10 cellular contexts compared by ENCODE assay signal in genomic region chr6:24918641-24919403, GRCh38. TPM values are rescaled to one million over a fixed set of nuclear protein-coding genes. Genes with fewer than 3 reads are reported as not detected.
DNase-seq lines count a peak whose midpoint lies in the region; ATAC-seq and TF ChIP-seq lines count a peak whose summit lies in the region.
"Had no signal": no experiment of that assay in that cellular context is flagged by ENCODE, and none has a peak within 500 bp of the region (broad histone marks: within the 10 kb centered on the region; RNA-seq: fewer than 3 reads in every experiment).

No MANE protein-coding gene starts in this region.

- no peaks in the 10 kb centered on the region for H3K9me2 ChIP-seq in SK-N-SH

- H3K4me2 ChIP-seq in SK-N-SH: no peak overlapping the region

- 88% methylated on average over 5 of the region's 5 CpGs for WGBS in SK-N-SH (ENCODE audit: low lambda C conversion rate)

- no peaks in the 10 kb centered on the region for H3K27me3 ChIP-seq in SK-N-SH (ENCODE audit: insufficient read depth)

- H3K79me2 ChIP-seq in SK-N-SH (ENCODE audit: insufficient read depth): no peaks in the 10 kb centered on the region

- peaks cover 88% of the 10 kb centered on the region for H3K4me1 Mint-ChIP-seq in activated naive CD8-positive, alpha-beta T cell treated with anti-CD3 and anti-CD28 coated beads for 36 hours

- CTCF ChIA-PET in SK-N-SH (lab: Yijun Ruan, JAX): interaction anchor here (0.6 to 1.6 kb wide), 4 partner anchors 9 to 519 kb away, joined by 3 to 4 read pairs (median 4); no protein-coding TSS in a partner anchor

- H3K4me1 ChIP-seq in SK-N-SH (ENCODE audit: control insufficient read depth in 1 of 2, insufficient read depth in 2 of 2, low read depth in 1 of 2, low read length in 1 of 2): peaks cover 7 to 8% of the 10 kb centered on the region in 2 experiments; a peak in 2 of 4 replicates
- H3K4me1 ChIP-seq: HAP-1 had no signal

- H3K36me3 Mint-ChIP-seq in activated naive CD8-positive, alpha-beta T cell treated with anti-CD3 and anti-CD28 coated beads for 36 hours: peaks cover 33% of the 10 kb centered on the region

- H4K20me1 ChIP-seq in SK-N-SH (ENCODE audit: insufficient read depth): no peaks in the 10 kb centered on the region

- POLR2A ChIA-PET in SK-N-SH (lab: Yijun Ruan, JAX): interaction anchor here (0.5 kb wide), 1 partner anchor 37 kb away, joined by 3 read pairs; no protein-coding TSS in a partner anchor

- no peak overlapping the region for H3K27ac ChIP-seq in SK-N-SH (ENCODE audit: low read depth in 2 of 2, low read length in 1 of 2)

- no peak for TF ChIP-seq CTCF in SK-N-SH (IDR thresholded peaks at IDR 0.05)

- H3K27ac Mint-ChIP-seq in activated naive CD8-positive, alpha-beta T cell treated with anti-CD3 and anti-CD28 coated beads for 36 hours: peak overlapping the region; percentile 95

- no peak overlapping the region for H3K9ac ChIP-seq in SK-N-SH

- H3F3A ChIP-seq in SK-N-SH (replicated peaks; ENCODE audit: insufficient read depth): no peaks in the 10 kb centered on the region

- ATAC-seq in SK-N-SH treated with all-trans-retinoic acid at 6 μM for 48 hours (no peak; the same call in 2 of the 3 replicates), GM21737 (IDR thresholded peaks at IDR 0.05; ENCODE audit: unreplicated experiment) (no peak), HG02852 (IDR thresholded peaks at IDR 0.05; ENCODE audit: unreplicated experiment) (no peak), HG02588 (IDR thresholded peaks at IDR 0.05; ENCODE audit: unreplicated experiment) (no peak)

- no peak for TF ChIP-seq EP300 in SK-N-SH (IDR thresholded peaks at IDR 0.05; ENCODE audit: borderline replicate concordance in 1 of 2, low read depth in 1 of 2, low read length in 1 of 2)

- DNase-seq in SK-N-SH (peak; percentile 17), NCI-H1417 (lab: John Stamatoyannopoulos, UW) (peak; percentile 63 to 91 (median 71)), putamen (ENCODE audit: low spot score) (peak; percentile 48)
- no peak for DNase-seq in activated naive CD8-positive, alpha-beta T cell treated with anti-CD3 and anti-CD28 coated beads for 36 hours
- DNase-seq: dermis blood vessel endothelial cell had no signal

- H3K9me3 ChIP-seq in SK-N-SH: no peaks in the 10 kb centered on the region
- H3K9me3 ChIP-seq: HAP-1 had no signal

- H3K9me3 Mint-ChIP-seq in activated naive CD8-positive, alpha-beta T cell treated with anti-CD3 and anti-CD28 coated beads for 36 hours: no peaks in the 10 kb centered on the region

- no peak for TF ChIP-seq RAD21 in SK-N-SH (IDR thresholded peaks at IDR 0.05; ENCODE audit: low read length)

- no peak overlapping the region for H2AFZ ChIP-seq in SK-N-SH (ENCODE audit: low read depth)

- no peaks in the 10 kb centered on the region for H3K27me3 Mint-ChIP-seq in activated naive CD8-positive, alpha-beta T cell treated with anti-CD3 and anti-CD28 coated beads for 36 hours

- peak overlapping the region; percentile 59 for H3K4me3 Mint-ChIP-seq in activated naive CD8-positive, alpha-beta T cell treated with anti-CD3 and anti-CD28 coated beads for 36 hours

- no peaks in the 10 kb centered on the region for H3K36me3 ChIP-seq in SK-N-SH (replicated peaks in 1 of 2; ENCODE audit: control insufficient read depth in 1 of 2, insufficient read depth in 2 of 2, low read length in 1 of 2)
- H3K36me3 ChIP-seq: HAP-1 had no signal

- H3K4me3 ChIP-seq in SK-N-SH (ENCODE audit: low read depth in 2 of 2, low read length in 1 of 2): no peak overlapping the region
- H3K4me3 ChIP-seq: HAP-1 had no signal

TF ChIP-seq in SK-N-SH, 30 proteins besides CTCF, POLR2A, EP300 and RAD21:
- TF ChIP-seq GABPA (IDR thresholded peaks at IDR 0.05; ENCODE audit: low read depth) (no peak), CHD2 (IDR thresholded peaks at IDR 0.05; ENCODE audit: low read length, partially characterized antibody) (no peak), GATA2 (CRISPR knock-in tag; IDR thresholded peaks at IDR 0.05) (no peak), TAF1 (IDR thresholded peaks at IDR 0.05; ENCODE audit: borderline replicate concordance, low read depth, low read length) (no peak), RXRA (IDR thresholded peaks at IDR 0.05; ENCODE audit: borderline replicate concordance, low read depth) (no peak), JUND (IDR thresholded peaks at IDR 0.05) (no peak)

TF ChIP-seq in SK-N-SH treated with all-trans-retinoic acid at 6 μM for 48 hours, 23 proteins besides CTCF, POLR2A, EP300 and RAD21:
- TF ChIP-seq GLIS3 (CRISPR knock-in tag; IDR thresholded peaks at IDR 0.05) (no peak), BACH2 (CRISPR knock-in tag; IDR thresholded peaks at IDR 0.05; ENCODE audit: borderline replicate concordance) (no peak), ARNTL (CRISPR knock-in tag; IDR thresholded peaks at IDR 0.05; ENCODE audit: borderline replicate concordance, low read depth) (no peak), ZNF8 (CRISPR knock-in tag; IDR thresholded peaks at IDR 0.05) (no peak), TOX (CRISPR knock-in tag; IDR thresholded peaks at IDR 0.05; ENCODE audit: borderline replicate concordance) (no peak), CSDC2 (CRISPR knock-in tag; IDR thresholded peaks at IDR 0.05) (no peak), ZFP30 (CRISPR knock-in tag; IDR thresholded peaks at IDR 0.05) (no peak), TCF4 (CRISPR knock-in tag; IDR thresholded peaks at IDR 0.05; ENCODE audit: borderline replicate concordance) (no peak), ZNF565 (CRISPR knock-in tag; conservative IDR thresholded peaks at IDR 0.05; ENCODE audit: low read depth) (no peak)

RNA-seq across cellular contexts. Expression of gene RIPOR2, which starts 16.9 kb away (rescaled TPM):
- 0.05 TPM in 2 replicates for polyA plus RNA-seq in SK-N-SH (2012; rRNA removed)
- polyA plus RNA-seq in SK-N-SH (2012; cell fraction: cytosol; rRNA removed): 0.05 and 0.10 TPM in 2 replicates
- 0.05 and 0.13 TPM in 2 replicates for polyA plus RNA-seq in SK-N-SH (2012; cell fraction: nucleus; rRNA removed)
- 10 to 100 TPM; 75.2 to 80.0 TPM for total RNA-seq in activated naive CD8-positive, alpha-beta T cell treated with anti-CD3 and anti-CD28 coated beads for 36 hours
